Comparison of ENCODE assay signal across 22 cellular contexts in the genomic region with DNA sequence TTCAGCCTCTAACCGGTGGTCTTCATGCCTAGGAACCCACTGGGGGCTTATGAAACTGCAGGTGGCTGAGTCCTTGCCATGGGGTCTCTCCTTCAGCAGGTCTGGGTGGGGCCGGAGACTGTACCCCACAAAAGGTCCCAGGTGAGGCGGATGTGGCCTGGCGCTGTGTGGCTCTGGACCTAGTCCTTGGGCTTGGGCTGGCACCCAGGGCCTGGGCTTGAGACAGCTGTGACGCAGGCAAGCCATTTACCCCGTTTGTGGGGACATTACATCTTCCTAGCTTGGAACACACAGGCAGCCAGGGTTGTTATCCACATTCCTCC. TPM values are rescaled to one million over a fixed set of nuclear protein-coding genes. Genes with fewer than 3 reads are reported as not detected.
DNase-seq lines count a peak whose midpoint lies in the region; ATAC-seq and TF ChIP-seq lines count a peak whose summit lies in the region.
"Had no signal": no experiment of that assay in that cellular context is flagged by ENCODE, and none has a peak within 500 bp of the region (broad histone marks: within the 10 kb centered on the region; RNA-seq: fewer than 3 reads in every experiment).

No MANE protein-coding gene starts in this region.

- no peaks in the 10 kb centered on the region for H3K79me1 ChIP-seq in neuronal stem cell (ENCODE audit: low read depth, low read length)

- DNase-seq in A673 (ENCODE audit: low spot score) (no peak), SK-N-MC (ENCODE audit: low read depth, low spot score) (no peak), neuronal stem cell (ENCODE audit: low spot score) (no peak), epidermal melanocyte (ENCODE audit: insufficient read length, low spot score) (no peak), globus pallidus (ENCODE audit: low spot score) (no peak), nucleus accumbens (lab: John Stamatoyannopoulos, UW) (no peak)
- DNase-seq: AML-193, DMS153, DND-41, IMR-90, NCI-H1092, NCI-H1417 treated with DMSO at 0.1 percent for 48 hours, NCI-H1694 treated with DMSO at 0.1 percent for 48 hours, NCI-H2081, NCI-H2227 treated with DMSO at 0.1 percent for 48 hours, NCI-H526 treated with DMSO at 0.1 percent for 48 hours, SHP77 treated with DMSO at 0.1 percent for 48 hours had no signal

- no peak overlapping the region for H2BK12ac ChIP-seq in neuronal stem cell (ENCODE audit: low read length)

- ATAC-seq in GM18511 (IDR thresholded peaks at IDR 0.05; ENCODE audit: unreplicated experiment): no peak
- ATAC-seq: Panc1 had no signal

- H4K8ac ChIP-seq in neuronal stem cell (ENCODE audit: low read depth, low read length): no peak overlapping the region

- H3K4me3 ChIP-seq in A673 (ENCODE audit: low read depth, low read length, poor library complexity, severe bottlenecking): peak overlapping the region; percentile 65
- H3K4me3 ChIP-seq in BLaER1 treated with 17β-estradiol and CSF1 and Interleukin-3, amounts not matched to agents 10 nM and 100 nM: peak overlapping the region in 7 of 10 experiments; percentile 74 to 99 (median 92); a peak in 14 of 20 replicates
- no peak overlapping the region for H3K4me3 ChIP-seq in SK-N-MC
- no peak overlapping the region for H3K4me3 ChIP-seq in neuronal stem cell (ENCODE audit: low read length in 2 of 2)

- no peak overlapping the region for H3K23ac ChIP-seq in neuronal stem cell (ENCODE audit: low read depth, low read length, poor library complexity)

- peak overlapping the region; percentile 32 for H2AK5ac ChIP-seq in neuronal stem cell (ENCODE audit: low read depth, low read length)

- H3K9ac ChIP-seq in BLaER1 treated with 17β-estradiol and CSF1 and Interleukin-3, amounts not matched to agents 10 nM and 100 nM: peak overlapping the region; percentile 91 to 99 (median 94); a peak in 17 of 22 replicates
- H3K9ac ChIP-seq in SK-N-MC (ENCODE audit: insufficient read length): no peak overlapping the region
- H3K9ac ChIP-seq in neuronal stem cell (ENCODE audit: low read depth, low read length, poor library complexity): no peak overlapping the region
- H3K9ac ChIP-seq: KMS-11 had no signal

- no peak overlapping the region for H2AFZ ChIP-seq in neuronal stem cell (ENCODE audit: low read length)

- peak overlapping the region; percentile 100 for H3K27ac ChIP-seq in A673 (ENCODE audit: low read depth, low read length, poor library complexity, severe bottlenecking)
- peak overlapping the region in 5 of 11 experiments; percentile 91 to 99 (median 98); a peak in 9 of 22 replicates for H3K27ac ChIP-seq in BLaER1 treated with 17β-estradiol and CSF1 and Interleukin-3, amounts not matched to agents 10 nM and 100 nM
- peak overlapping the region; percentile 46; the same call in 1 of the 2 replicates for H3K27ac ChIP-seq in SK-N-MC
- no peak overlapping the region for H3K27ac ChIP-seq in neuronal stem cell (replicated peaks; ENCODE audit: low read length)
- H3K27ac ChIP-seq: KMS-11, RWPE1 had no signal

- intact Hi-C loops in A673 (cut with micrococcal nuclease; ENCODE audit: unreplicated experiment): loop anchor here (5.0 kb wide), 2 partner anchors 42 to 182 kb away; no protein-coding TSS in a partner anchor

- no peak overlapping the region for H2BK15ac ChIP-seq in neuronal stem cell (ENCODE audit: low read length)

- no peak overlapping the region for H3K14ac ChIP-seq in neuronal stem cell (ENCODE audit: low read length)

- WGBS in neuronal stem cell (ENCODE audit: extremely low coverage in 2 of 2, insufficient read length in 2 of 2, insufficient replicate concordance in 1 of 2), 2 donors: no CpG with 5 or more reads among the region's 6 CpGs

- CTCF ChIA-PET in A673 (lab: Charles Lee): no interaction called here

- H3K27me3 ChIP-seq in A673 (replicated peaks; ENCODE audit: insufficient read depth, low read depth, low read length, poor library complexity) (no peaks in the 10 kb centered on the region), neuronal stem cell (ENCODE audit: control insufficient read depth in 3 of 3, insufficient read depth in 3 of 3, low read depth in 1 of 3, low read length in 3 of 3) (peaks cover 30 to 53% (median 44%) of the 10 kb centered on the region in 3 experiments)
- peaks cover 0 to 35% (median 13%) of the 10 kb centered on the region in 11 experiments; a peak in 11 of 22 replicates for H3K27me3 ChIP-seq in BLaER1 treated with 17β-estradiol and CSF1 and Interleukin-3, amounts not matched to agents 10 nM and 100 nM

- H2BK120ac ChIP-seq in neuronal stem cell (ENCODE audit: low read depth, low read length): no peak overlapping the region

- peak overlapping the region; percentile 94 to 100 (median 98) for H3K4me2 ChIP-seq in BLaER1 treated with 17β-estradiol and CSF1 and Interleukin-3, amounts not matched to agents 10 nM and 100 nM
- H3K4me2 ChIP-seq in neuronal stem cell (ENCODE audit: insufficient read depth, low read length, poor library complexity, severe bottlenecking): no peak overlapping the region
- H3K4me2 ChIP-seq: KMS-11 had no signal

- no peak for TF ChIP-seq CTCF in A673 (conservative IDR thresholded peaks at IDR 0.05; ENCODE audit: low read depth, low read length)

- no peak overlapping the region for H3K18ac ChIP-seq in neuronal stem cell (ENCODE audit: low read length)

- no TSS peak for BruUV-seq in A673 (replicated peaks; lab: Mats Ljungman, UMichigan)

- no peak overlapping the region for H3K4ac ChIP-seq in neuronal stem cell (ENCODE audit: low read length)

- H3K4me1 ChIP-seq in A673 (ENCODE audit: insufficient read depth, low read length, poor library complexity, severe bottlenecking) (peaks cover 36% of the 10 kb centered on the region), neuronal stem cell (ENCODE audit: control insufficient read depth in 2 of 2, insufficient read depth in 1 of 2, low read depth in 1 of 2, low read length in 2 of 2) (peaks cover under 1 to 13% of the 10 kb centered on the region in 2 donors)
- H3K4me1 ChIP-seq in BLaER1 treated with 17β-estradiol and CSF1 and Interleukin-3, amounts not matched to agents 10 nM and 100 nM: peaks cover 52 to 80% (median 75%) of the 10 kb centered on the region in 10 experiments

- H2BK5ac ChIP-seq in neuronal stem cell (ENCODE audit: low read length): no peak overlapping the region

- H3K9me3 ChIP-seq in A673 (ENCODE audit: low read depth, low read length, poor library complexity, severe bottlenecking) (no peaks in the 10 kb centered on the region), SK-N-MC (ENCODE audit: low read depth, low read length) (no peaks in the 10 kb centered on the region), neuronal stem cell (replicated peaks in 1 of 2; ENCODE audit: control insufficient read depth in 2 of 2, insufficient read depth in 1 of 2, low read depth in 1 of 2, low read length in 2 of 2) (peaks cover 0 to 4% of the 10 kb centered on the region in 2 donors)
- H3K9me3 ChIP-seq in BLaER1 treated with 17β-estradiol and CSF1 and Interleukin-3, amounts not matched to agents 10 nM and 100 nM (replicated peaks in 1 of 11): peaks cover 0 to 4% (median 0%) of the 10 kb centered on the region in 11 experiments; a peak in 1 of 22 replicates

- POLR2A ChIA-PET in A673 (lab: Charles Lee; ENCODE audit: low non-redundant PET): no interaction called here

- no peak overlapping the region for H4K91ac ChIP-seq in neuronal stem cell (ENCODE audit: low read depth, low read length, poor library complexity)

- H3K36me3 ChIP-seq in A673 (ENCODE audit: insufficient read depth, low read length, poor library complexity, severe bottlenecking): peaks cover 40% of the 10 kb centered on the region
- peaks cover 0 to 50% (median 14%) of the 10 kb centered on the region in 11 experiments; a peak in 12 of 22 replicates for H3K36me3 ChIP-seq in BLaER1 treated with 17β-estradiol and CSF1 and Interleukin-3, amounts not matched to agents 10 nM and 100 nM
- H3K36me3 ChIP-seq in SK-N-MC (ENCODE audit: insufficient read depth, low read length): peaks cover 3% of the 10 kb centered on the region
- H3K36me3 ChIP-seq in neuronal stem cell (replicated peaks in 1 of 2; ENCODE audit: control insufficient read depth in 2 of 2, insufficient read depth in 2 of 2, low read length in 2 of 2): no peaks in the 10 kb centered on the region

- peaks cover 0 to 64% (median 30%) of the 10 kb centered on the region in 11 experiments; a peak in 18 of 22 replicates for H4K20me1 ChIP-seq in BLaER1 treated with 17β-estradiol and CSF1 and Interleukin-3, amounts not matched to agents 10 nM and 100 nM

RNA-seq across cellular contexts. Expression of gene SLX9, which starts 5.9 kb away (rescaled TPM):
- total RNA-seq in A673 (2021): 114 and 115 TPM in 2 replicates
- 17.0 TPM for polyA plus RNA-seq in neuronal stem cell (2013, experiment 1 of 2)
- 16.6 TPM for polyA plus RNA-seq in neuronal stem cell (2013, experiment 2 of 2)

RNA-seq across cellular contexts. Expression of gene ITGB2, which starts 13.2 kb away (rescaled TPM):
- total RNA-seq in A673 (2021): 5.0 and 7.4 TPM in 2 replicates
- polyA plus RNA-seq in neuronal stem cell (2013, experiment 1 of 2): 0.06 TPM
- 0.12 TPM for polyA plus RNA-seq in neuronal stem cell (2013, experiment 2 of 2)
- total RNA-seq: IMR-90 had no signal

Comparison
In these comparisons a context has a peak if more than half of its experiments do, and no peak if none do; other contexts are left out.
1. H3K4me3 ChIP-seq: peak in A673 (single experiment) and BLaER1 treated with 17β-estradiol and CSF1 and Interleukin-3, amounts not matched to agents 10 nM and 100 nM (7 of 10); none in SK-N-MC (single experiment) and neuronal stem cell (0 of 2).
2. H3K9ac ChIP-seq: peak in BLaER1 treated with 17β-estradiol and CSF1 and Interleukin-3, amounts not matched to agents 10 nM and 100 nM (11 of 11); none in SK-N-MC (single experiment) and neuronal stem cell (single experiment).